8 cellular contexts compared by ENCODE assay signal in genomic region chr19:16628183-16628983, GRCh38. TPM values are rescaled to one million over a fixed set of nuclear protein-coding genes. Genes with fewer than 3 reads are reported as not detected.
A peak's percentile ranks its signal among the peaks of the same experiment; 100 is the strongest.
DNase-seq lines count a peak whose midpoint lies in the region; ATAC-seq and TF ChIP-seq lines count a peak whose summit lies in the region.

TSS of gene MED26 (minus strand) at chr19:16628204. CDS start at chr19:16627943, 261 bp downstream.

- H3K27ac Mint-ChIP-seq in CD14-positive monocyte: peak within 1 kb of the TSS; percentile 89 to 98 (median 95)

- H3K9me3 Mint-ChIP-seq in CD14-positive monocyte: no peaks in the 10 kb centered on the region

- TF ChIP-seq POLR2A in right lobe of liver (IDR thresholded peaks at IDR 0.05): peak; percentile 78

- peak within 1 kb of the TSS; percentile 86 to 90 (median 88) for H3K27ac ChIP-seq in right lobe of liver

- peaks cover 40 to 55% of the 10 kb centered on the region in 2 donors for H3K36me3 Mint-ChIP-seq in CD14-positive monocyte

- peak within 1 kb of the TSS; percentile 92 to 97 (median 95) for H3K4me3 ChIP-seq in right lobe of liver

- H3K4me1 Mint-ChIP-seq in CD14-positive monocyte: peaks cover 32% of the 10 kb centered on the region

- H3K27me3 Mint-ChIP-seq in CD14-positive monocyte (ENCODE audit: low read depth in 3 of 3): peaks cover 0 to 1% (median 0%) of the 10 kb centered on the region in 3 donors

- peak; percentile 89 for DNase-seq in CD14-positive monocyte (ENCODE audit: low spot score)
- DNase-seq in NCI-H748 (lab: John Stamatoyannopoulos, UW; ENCODE audit: unreplicated experiment): peak; percentile 96
- peak; percentile 90 to 91 for DNase-seq in activated CD4-positive, alpha-beta T cell treated with anti-CD3 and anti-CD28 coated beads, Interleukin-2, amount 50 U/mL, for 4 hours
- peak; percentile 96 for DNase-seq in dermis blood vessel endothelial cell
- DNase-seq in right lobe of liver: peak; percentile 97 to 98 (median 98)
- DNase-seq in stimulated activated CD4-positive, alpha-beta T cell treated with anti-CD3 and anti-CD28 coated beads, Interleukin-4, amount 100 ng/mL, for 24 hours: peak; percentile 94

- peaks cover 0 to 4% (median under 1%) of the 10 kb centered on the region in 4 donors for H3K36me3 ChIP-seq in right lobe of liver

- TF ChIP-seq CTCF in CD14-positive monocyte (IDR thresholded peaks at IDR 0.05) (no peak), right lobe of liver (IDR thresholded peaks at IDR 0.05) (peak in 3 of 4 donors; percentile 4 to 27 (median 16))

- H3K4me3 Mint-ChIP-seq in CD14-positive monocyte: peak within 1 kb of the TSS; percentile 98

- no CpG with 5 or more reads among the region's 98 CpGs for WGBS in right lobe of liver (ENCODE audit: insufficient coverage, low coverage, low lambda C conversion rate, missing lambda C conversion rate)

- no peaks in the 10 kb centered on the region for H3K27me3 ChIP-seq in right lobe of liver

- H3K9me3 ChIP-seq in right lobe of liver: no peaks in the 10 kb centered on the region

- intact Hi-C loops in CD14-positive monocyte (cut with micrococcal nuclease) (loop anchor here (2.0 to 5.0 kb wide), 3 partner anchors 32 to 56 kb away; partner anchors contain the start of genes SMIM7 (in 2 of the 2), TMEM38A (in 2 of the 2) and SLC35E1 (in 1 of the 2)), right lobe of liver (cut with DNase I) (loop anchor here in 1 of 2 donors (5.0 kb wide), 1 partner anchor 56 kb away; the partner anchor contains the start of gene SLC35E1)

- ATAC-seq in GM19372 (IDR thresholded peaks at IDR 0.05; ENCODE audit: low read depth, unreplicated experiment): peak; percentile 80
- ATAC-seq in HG03521 (IDR thresholded peaks at IDR 0.05; ENCODE audit: unreplicated experiment): peak; percentile 90
- ATAC-seq in right lobe of liver: peak; percentile 90 to 95 (median 92)

- peaks cover 0 to 35% (median 13%) of the 10 kb centered on the region in 4 donors for H3K4me1 ChIP-seq in right lobe of liver

RNA-seq across cellular contexts. Expression of gene MED26, which starts in this region (rescaled TPM):
- polyA plus RNA-seq in CD14-positive monocyte: 1 to 10 TPM; 1.1 to 2.1 TPM
- total RNA-seq in dermis blood vessel endothelial cell (5.3 and 5.4 TPM in 2 replicates), right lobe of liver (1 to 10 TPM; 3.4 to 5.4 (median 4.4) TPM)

Comparison
In these comparisons a context has a peak if more than half of its experiments do, and no peak if none do; other contexts are left out.
1. Peak in every context shown above with its lines: DNase-seq, ATAC-seq, H3K4me3 ChIP-seq and H3K27ac ChIP-seq.